ENCODE assay signal across 8 cellular contexts in genomic region chr19:48351341-48351752, GRCh38. TPM values are rescaled to one million over a fixed set of nuclear protein-coding genes. Genes with fewer than 3 reads are reported as not detected.
A peak's percentile ranks its signal among the peaks of the same experiment; 100 is the strongest.
DNase-seq lines count a peak whose midpoint lies in the region; ATAC-seq, FAIRE-seq and TF ChIP-seq lines count a peak whose summit lies in the region.

No MANE protein-coding gene starts in this region.

- FAIRE-seq in HTR-8/SVneo (lab: Jason Lieb, UNC), result no peak

- ATAC-seq in Right ventricle myocardium inferior (no peak), HG03354 (IDR thresholded peaks at IDR 0.05; ENCODE audit: poor library complexity, severe bottlenecking, unreplicated experiment) (no peak), GM18870 (IDR thresholded peaks at IDR 0.05; ENCODE audit: unreplicated experiment) (no peak)

- peak; percentile 75 for TF ChIP-seq CTCF in RWPE1 (conservative IDR thresholded peaks at IDR 0.05; ENCODE audit: low read depth)

- intact Hi-C loops in Right ventricle myocardium inferior (cut with DNase I), result no loop called here

- no peak overlapping the region for H3K27ac ChIP-seq in RWPE1

- POLR2A ChIA-PET in RWPE1 (lab: Yijun Ruan, JAX; ENCODE audit: low non-redundant PET), result no interaction called here

- DNase-seq in COLO829 (ENCODE audit: low spot score) (peak; percentile 60), HTR-8/SVneo (ENCODE audit: insufficient read length, low spot score) (peak; percentile 65), RWPE1 (ENCODE audit: low spot score) (peak; percentile 45), Right ventricle myocardium inferior (ENCODE audit: missing footprints) (peak; percentile 87), retina (peak; percentile 70)
- DNase-seq in activated gamma-delta T cell treated with anti-CD3 and anti-CD28 coated beads, Interleukin-2, amount 50 U/mL, for 16 hours (ENCODE audit: low read depth), result peak; percentile 75

- CTCF ChIA-PET in RWPE1 (lab: Yijun Ruan, JAX), result interaction anchor here (0.6 kb wide), 2 partner anchors 24 to 960 kb away, joined by 3 to 4 read pairs; no protein-coding TSS in a partner anchor

RNA-seq across cellular contexts. Expression of gene TMEM143, which starts 12.4 kb away (rescaled TPM):
- total RNA-seq in Right ventricle myocardium inferior, result 106 TPM

RNA-seq across cellular contexts. Expression of gene SYNGR4, which starts 12.8 kb away (rescaled TPM):
- not detected for total RNA-seq in Right ventricle myocardium inferior

RNA-seq across cellular contexts. Expression of gene EMP3, which starts 26.0 kb away (rescaled TPM):
- total RNA-seq in Right ventricle myocardium inferior, result 54.3 TPM

RNA-seq across cellular contexts. Expression of gene KDELR1, which starts 40.0 kb away (rescaled TPM):
- 73.5 TPM for total RNA-seq in Right ventricle myocardium inferior

RNA-seq across cellular contexts. Expression of gene GRIN2D, which starts 42.1 kb away (rescaled TPM):
- total RNA-seq in Right ventricle myocardium inferior, result 0.38 TPM
